Comparison of ENCODE assay signal across 8 cellular contexts in genomic region chr1:197917813-197918646, GRCh38. TPM values are rescaled to one million over a fixed set of nuclear protein-coding genes. Genes with fewer than 3 reads are reported as not detected.
DNase-seq lines count a peak whose midpoint lies in the region; ATAC-seq and TF ChIP-seq lines count a peak whose summit lies in the region.

No MANE protein-coding gene starts in this region.

- H3K4me3 Mint-ChIP-seq in endothelial cell (ENCODE audit: unreplicated experiment): peak overlapping the region; percentile 63

- H3K4me1 ChIP-seq in SJCRH30 (no peaks in the 10 kb centered on the region), neutrophil (ENCODE audit: control insufficient read depth in 1 of 2, insufficient read depth in 1 of 2, low read depth in 1 of 2, low read length in 1 of 2) (peaks cover 56 to 60% of the 10 kb centered on the region in 2 experiments)

- no peaks in the 10 kb centered on the region for H3K36me3 ChIP-seq in GM06990 (ENCODE audit: control insufficient read depth, insufficient read depth, low read length)
- H3K36me3 ChIP-seq in SJCRH30: no peaks in the 10 kb centered on the region
- no peaks in the 10 kb centered on the region for H3K36me3 ChIP-seq in neutrophil

- TF ChIP-seq CTCF in GM06990 (IDR thresholded peaks at IDR 0.05; ENCODE audit: insufficient read depth, low read length, poor library complexity, severe bottlenecking) (no peak), endothelial cell (IDR thresholded peaks at IDR 0.05; ENCODE audit: unreplicated experiment) (no peak), neutrophil (IDR thresholded peaks at IDR 0.05) (no peak), GM10248 (IDR thresholded peaks at IDR 0.05; ENCODE audit: control extremely low read depth, extremely low read depth, low read depth, missing control alignments) (no peak)

- H3K4me3 ChIP-seq in GM06990 (replicated peaks; ENCODE audit: low read depth, low read length) (peak overlapping the region; percentile 42), SJCRH30 (peak overlapping the region; percentile 57), neutrophil (ENCODE audit: low read depth in 1 of 2, low read length in 1 of 2) (peak overlapping the region; percentile 46 to 55)

- peaks cover 12% of the 10 kb centered on the region for H3K27me3 ChIP-seq in GM06990 (replicated peaks; ENCODE audit: control insufficient read depth, insufficient read depth, low read length)
- no peaks in the 10 kb centered on the region for H3K27me3 ChIP-seq in SJCRH30
- peaks cover 100% of the 10 kb centered on the region for H3K27me3 ChIP-seq in neutrophil

- no peaks in the 10 kb centered on the region for H3K9me3 Mint-ChIP-seq in endothelial cell (ENCODE audit: unreplicated experiment)

- DNase-seq in GM06990 (ENCODE audit: extremely low read depth, insufficient read length): peak; percentile 32
- DNase-seq in SJCRH30: peak in 1 of 2 experiments; percentile 11
- no peak for DNase-seq in endothelial cell (ENCODE audit: low spot score)
- no peak for DNase-seq in GM10248 (ENCODE audit: extremely low spot score)
- DNase-seq in hippocampal formation (lab: John Stamatoyannopoulos, UW): no peak

- H3K27me3 Mint-ChIP-seq in endothelial cell (ENCODE audit: unreplicated experiment): peaks cover 50% of the 10 kb centered on the region

- CTCF ChIA-PET in GM10248 (lab: Yijun Ruan, JAX): interaction anchor here (1.2 to 2.9 kb wide), 4 partner anchors 9 to 398 kb away, joined by 3 to 10 read pairs (median 6); partner anchors contain the start of gene C1orf53

- no peak for ATAC-seq in HG02623 (IDR thresholded peaks at IDR 0.05; ENCODE audit: unreplicated experiment)
- ATAC-seq in GM18498 (IDR thresholded peaks at IDR 0.05; ENCODE audit: unreplicated experiment): no peak

- peaks cover 4% of the 10 kb centered on the region for H3K36me3 Mint-ChIP-seq in endothelial cell (ENCODE audit: low read depth, unreplicated experiment)

- H3K9me3 ChIP-seq in SJCRH30 (replicated peaks) (no peaks in the 10 kb centered on the region), neutrophil (no peaks in the 10 kb centered on the region)

- peaks cover 65% of the 10 kb centered on the region for H3K4me1 Mint-ChIP-seq in endothelial cell (ENCODE audit: unreplicated experiment)

- H3K27ac Mint-ChIP-seq in endothelial cell (ENCODE audit: unreplicated experiment): no peak overlapping the region

- H3K27ac ChIP-seq in SJCRH30: no peak overlapping the region
- no peak overlapping the region for H3K27ac ChIP-seq in neutrophil

- POLR2A ChIA-PET in GM10248 (lab: Yijun Ruan, JAX): no interaction called here

RNA-seq across cellular contexts. Expression of gene LHX9, which starts 0.9 kb away (rescaled TPM):
- total RNA-seq in SJCRH30 (2014; rRNA removed; shearing (Covaris generic)): 0.33 and 0.93 TPM in 2 replicates
- not detected for total RNA-seq in endothelial cell (ENCODE audit: unreplicated experiment)

RNA-seq across cellular contexts. Expression of gene C1orf53, which starts 15.6 kb away (rescaled TPM):
- total RNA-seq in SJCRH30 (2014; rRNA removed; shearing (Covaris generic)): 2.5 and 2.6 TPM in 2 replicates
- total RNA-seq in endothelial cell (ENCODE audit: unreplicated experiment): 2.4 TPM
